12 cellular contexts compared by ENCODE assay signal in genomic region chr11:61869636-61870428, GRCh38. TPM values are rescaled to one million over a fixed set of nuclear protein-coding genes. Genes with fewer than 3 reads are reported as not detected.
DNase-seq lines count a peak whose midpoint lies in the region; ATAC-seq, FAIRE-seq and TF ChIP-seq lines count a peak whose summit lies in the region.
"Had no signal": no experiment of that assay in that cellular context is flagged by ENCODE, and none has a peak within 500 bp of the region (broad histone marks: within the 10 kb centered on the region; RNA-seq: fewer than 3 reads in every experiment).

No MANE protein-coding gene starts in this region.

- WGBS in K562 (ENCODE audit: insufficient coverage, low coverage, missing lambda C conversion rate) = 7% methylated on average over 21 of the region's 21 CpGs

- no TSS peak for BruUV-seq in K562 (replicated peaks; lab: Mats Ljungman, UMichigan)

- H3K27me3 ChIP-seq in K562 (ENCODE audit: control insufficient read depth in 2 of 2, insufficient read depth in 2 of 2, low read length in 2 of 2) (no peaks in the 10 kb centered on the region), neural cell (ENCODE audit: insufficient read depth, low read depth, low read length) (no peaks in the 10 kb centered on the region)

- POLR2A ChIA-PET in K562 (lab: Yijun Ruan, JAX) = interaction anchor here (0.5 to 2.5 kb wide), 16 partner anchors 10 to 254 kb away, joined by 3 to 21 read pairs (median 4); partner anchors contain the start of genes BEST1, FADS1, FEN1 and INCENP

- TF ChIP-seq RAD21 in K562 (CRISPR knock-in tag; conservative IDR thresholded peaks at IDR 0.05 in 1 of 2, IDR thresholded peaks at IDR 0.05 in 1 of 2) (peak in 1 of 2 experiments; percentile 34; a peak in 2 of 4 replicates), neural cell (conservative IDR thresholded peaks at IDR 0.05) (no peak)

- peak overlapping the region in 1 of 2 donors; percentile 16 for H3K27ac Mint-ChIP-seq in activated naive CD4-positive, alpha-beta T cell treated with anti-CD3 and anti-CD28 coated beads, Interleukin-2, amount 50 U/mL, for 72 hours
- H3K27ac Mint-ChIP-seq: activated CD8-positive, alpha-beta T cell treated with anti-CD3 and anti-CD28 coated beads, Interleukin-2, amount 10 ng/mL, durations not matched to agents 7 days and 5 days had no signal

- peaks cover 44 to 82% of the 10 kb centered on the region in 2 experiments for H3K4me1 ChIP-seq in K562 (replicated peaks in 1 of 2; ENCODE audit: control insufficient read depth in 2 of 2, insufficient read depth in 2 of 2, low read length in 2 of 2)

- H3K36me3 ChIP-seq in K562 (ENCODE audit: control insufficient read depth, insufficient read depth, low read length) = no peaks in the 10 kb centered on the region
- H3K36me3 ChIP-seq in neural cell (ENCODE audit: insufficient read depth, low read length) = peaks cover 8% of the 10 kb centered on the region

- peak; percentile 97 for TF ChIP-seq EP300 in K562 (IDR thresholded peaks at IDR 0.05; ENCODE audit: low read length)
- no peak for TF ChIP-seq EP300 in neural cell (conservative IDR thresholded peaks at IDR 0.05; ENCODE audit: poor library complexity, severe bottlenecking)

- H3F3A ChIP-seq in neural cell (ENCODE audit: insufficient read depth, low read length, poor library complexity, severe bottlenecking) = no peaks in the 10 kb centered on the region

- H3K9me3 Mint-ChIP-seq in activated naive CD4-positive, alpha-beta T cell treated with anti-CD3 and anti-CD28 coated beads, Interleukin-2, amount 50 U/mL, for 72 hours = no peaks in the 10 kb centered on the region
- H3K9me3 Mint-ChIP-seq: central memory CD8-positive, alpha-beta T cell had no signal

- H3K9ac ChIP-seq in K562 (ENCODE audit: insufficient read depth in 1 of 2, low read depth in 2 of 2, low read length in 2 of 2) = peak overlapping the region; percentile 65 to 89
- no peak overlapping the region for H3K9ac ChIP-seq in neural cell (ENCODE audit: low read length)

- H2AFZ ChIP-seq in K562 (ENCODE audit: low read depth, low read length) (peak overlapping the region; percentile 81), neural cell (ENCODE audit: low read depth, low read length) (no peak overlapping the region)

- peak overlapping the region; percentile 85 for H3K27ac ChIP-seq in K562 (ENCODE audit: extremely low read depth, low read depth, low read length)
- H3K27ac ChIP-seq in neural cell (ENCODE audit: low read length) = no peak overlapping the region

- peak; percentile 97 for FAIRE-seq in K562 (lab: Jason Lieb, UNC)
- FAIRE-seq: G401.6, RCC 7860 had no signal

- no peaks in the 10 kb centered on the region for H3K9me3 ChIP-seq in K562 (replicated peaks; ENCODE audit: control insufficient read depth, insufficient read depth, low read depth, low read length)
- no peaks in the 10 kb centered on the region for H3K9me3 ChIP-seq in neural cell (ENCODE audit: low read length)
- H3K9me3 ChIP-seq: stomach had no signal

- TF ChIP-seq CTCF in K562 (IDR thresholded peaks at IDR 0.05 in 2 of 3, conservative IDR thresholded peaks at IDR 0.05 in 1 of 3; ENCODE audit: insufficient read depth in 2 of 3, low read depth in 1 of 3, low read length in 3 of 3) = no peak; a peak in 1 of 6 replicates
- no peak for TF ChIP-seq CTCF in neural cell (IDR thresholded peaks at IDR 0.05; ENCODE audit: poor library complexity, severe bottlenecking)

- in situ Hi-C loops in K562 (cut with MboI) = no loop called here

- CTCF ChIA-PET in K562 (lab: Yijun Ruan, JAX; ENCODE audit: low intra/inter-chr PET ratio) = interaction anchor here (0.6 kb wide), 1 partner anchor 53 kb away, joined by 3 read pairs; the partner anchor contains the start of gene FADS1

- H3K9me2 ChIP-seq in neural cell (ENCODE audit: insufficient read depth, low read length) = no peaks in the 10 kb centered on the region

- H3K4me3 ChIP-seq in K562 (no peak overlapping the region), neural cell (ENCODE audit: low read length) (no peak overlapping the region)
- H3K4me3 ChIP-seq: stomach had no signal

- no peaks in the 10 kb centered on the region for H3K9me1 ChIP-seq in K562 (ENCODE audit: control insufficient read depth, insufficient read depth, low read length)

- intact Hi-C loops in K562 (cut with micrococcal nuclease) = loop anchor here (2.0 kb wide), 4 partner anchors 27 to 73 kb away; no protein-coding TSS in a partner anchor

- H3K36me3 Mint-ChIP-seq in activated naive CD4-positive, alpha-beta T cell treated with anti-CD3 and anti-CD28 coated beads, Interleukin-2, amount 50 U/mL, for 72 hours = no peaks in the 10 kb centered on the region

- TF ChIP-seq POLR2A in K562 (conservative IDR thresholded peaks at IDR 0.05) = peak; percentile 66; the same call in 1 of the 2 replicates

- DNase-seq in HuH-7.5 (ENCODE audit: low spot score) (peak; percentile 63), K562 (ENCODE audit: extremely low read depth in 1 of 4, low spot score in 3 of 4) (peak; percentile 82 to 94 (median 89)), DMS79 (lab: John Stamatoyannopoulos, UW) (no peak)
- no peak for DNase-seq in activated naive CD4-positive, alpha-beta T cell treated with anti-CD3 and anti-CD28 coated beads, Interleukin-2, amount 50 U/mL, for 72 hours (ENCODE audit: low spot score in 2 of 2)
- DNase-seq: activated CD8-positive, alpha-beta T cell treated with anti-CD3 and anti-CD28 coated beads, Interleukin-2, amount 10 ng/mL, durations not matched to agents 7 days and 5 days; activated naive CD4-positive, alpha-beta T cell; stomach had no signal

- peak overlapping the region; percentile 69 for H3K4me2 ChIP-seq in K562 (ENCODE audit: insufficient read depth, low read length)
- no peak overlapping the region for H3K4me2 ChIP-seq in neural cell (ENCODE audit: low read length)

- ATAC-seq in K562 = peak; percentile 79
- no peak for ATAC-seq in activated naive CD4-positive, alpha-beta T cell treated with anti-CD3 and anti-CD28 coated beads, Interleukin-2, amount 50 U/mL, for 72 hours
- ATAC-seq in GM21360 (IDR thresholded peaks at IDR 0.05; ENCODE audit: unreplicated experiment) = no peak
- ATAC-seq: activated CD8-positive, alpha-beta T cell treated with anti-CD3 and anti-CD28 coated beads, Interleukin-2, amount 10 ng/mL, durations not matched to agents 7 days and 5 days had no signal

- H3K79me2 ChIP-seq in K562 (ENCODE audit: control insufficient read depth, insufficient read depth, low read length) (0 out of 3 replicates have a peak, but pooled peaks cover 3% of the 10 kb centered on the region), neural cell (replicated peaks; ENCODE audit: insufficient read depth, low read length) (no peaks in the 10 kb centered on the region)

- H4K20me1 ChIP-seq in K562 (replicated peaks; ENCODE audit: control insufficient read depth, insufficient read depth, low read length) (no peaks in the 10 kb centered on the region), neural cell (ENCODE audit: insufficient read depth) (no peaks in the 10 kb centered on the region)

RNA-seq across cellular contexts. Expression of gene FADS3, which starts 21.5 kb away (rescaled TPM):
- total RNA-seq in K562 (2011; cell fraction: chromatin; rRNA removed; ENCODE audit: low replicate concordance) = 196 and 689 TPM in 2 replicates
- 626 and 786 TPM in 2 replicates for total RNA-seq in K562 (2011; cell fraction: nucleolus; rRNA removed)
- 287 and 362 TPM in 2 replicates for total RNA-seq in K562 (2011; cell fraction: nucleoplasm; rRNA removed)
- 92.7 and 125 TPM in 2 replicates for total RNA-seq in K562 (2014; rRNA removed)
- total RNA-seq in K562 (2014; rRNA removed; fragmentation: Illumina TruSeq; extraction: Trizol) = 18.6 and 32.4 TPM in 2 replicates
- 55.1 and 55.3 TPM in 2 replicates for total RNA-seq in K562 (2015; rRNA removed; fragmentation: Illumina TruSeq; extraction: Trizol)
- 105 and 106 TPM in 2 replicates for total RNA-seq in K562 (2021)
- polyA plus RNA-seq in K562 (2011; rRNA removed) = 148 and 226 TPM in 2 replicates
- polyA plus RNA-seq in K562 (2011; cell fraction: cytosol; rRNA removed) = 155 and 315 TPM in 2 replicates
- 2,057 and 2,412 TPM in 2 replicates for polyA plus RNA-seq in K562 (2011; cell fraction: nucleus; rRNA removed)
- polyA plus RNA-seq in K562 (2012) = 65.8 and 82.0 TPM in 2 replicates
- polyA plus RNA-seq in K562 (2014; fragmentation: Illumina TruSeq; extraction: Trizol) = 92.0 and 101 TPM in 2 replicates
- polyA plus RNA-seq in K562 (2014; fragmentation: Nextera tagmentation; extraction: Ambion mirVana) = 1 to 10 TPM in 1 of 2 experiments, under 1 TPM in 1; 0.97 to 3.3 TPM
- polyA plus RNA-seq in K562 (2014; rRNA removed) = 133 and 139 TPM in 2 replicates
- polyA minus RNA-seq in K562 (2011; rRNA and poly(A)+ RNA removed) = 33.8 and 64.4 TPM in 2 replicates
- polyA minus RNA-seq in K562 (2011; cell fraction: cytosol; rRNA and poly(A)+ RNA removed) = 109 and 120 TPM in 2 replicates
- polyA minus RNA-seq in K562 (2011; cell fraction: nucleus; rRNA and poly(A)+ RNA removed) = 200 TPM in 2 replicates
- 35.4 and 45.7 TPM in 2 replicates for polyA plus RNA-seq in neural cell
- polyA minus RNA-seq in neural cell = 8.9 and 15.1 TPM in 2 replicates
- total RNA-seq in activated naive CD4-positive, alpha-beta T cell treated with anti-CD3 and anti-CD28 coated beads, Interleukin-2, amount 50 U/mL, for 72 hours = 10 to 100 TPM in 1 of 2 donors, 1 to 10 TPM in 1; 8.8 to 11.4 TPM

RNA-seq across cellular contexts. Expression of gene FADS2, which starts 41.7 kb away (rescaled TPM):
- 49.3 and 107 TPM in 2 replicates for total RNA-seq in K562 (2011; cell fraction: chromatin; rRNA removed; ENCODE audit: low replicate concordance)
- total RNA-seq in K562 (2011; cell fraction: nucleolus; rRNA removed) = 68.6 and 70.4 TPM in 2 replicates
- 66.5 and 86.0 TPM in 2 replicates for total RNA-seq in K562 (2011; cell fraction: nucleoplasm; rRNA removed)
- total RNA-seq in K562 (2014; rRNA removed) (13.2 and 17.7 TPM in 2 replicates), K562 (2014; rRNA removed; fragmentation: Illumina TruSeq; extraction: Trizol) (14.5 and 16.2 TPM in 2 replicates), K562 (2015; rRNA removed; fragmentation: Illumina TruSeq; extraction: Trizol) (11.5 and 12.0 TPM in 2 replicates), K562 (2021) (28.6 and 30.4 TPM in 2 replicates)
- polyA plus RNA-seq in K562 (2011; rRNA removed) (42.8 and 57.1 TPM in 2 replicates), K562 (2014; fragmentation: Illumina TruSeq; extraction: Trizol) (33.9 and 39.7 TPM in 2 replicates), K562 (2014; fragmentation: Nextera tagmentation; extraction: Ambion mirVana) (1 to 10 TPM; 2.9 to 5.3 TPM), K562 (2014; rRNA removed) (23.9 and 27.2 TPM in 2 replicates), neural cell (145 and 152 TPM in 2 replicates)
- 45.6 and 51.9 TPM in 2 replicates for polyA plus RNA-seq in K562 (2011; cell fraction: cytosol; rRNA removed)
- polyA plus RNA-seq in K562 (2011; cell fraction: nucleus; rRNA removed) = 34.1 and 48.4 TPM in 2 replicates
- 27.8 and 43.6 TPM in 2 replicates for polyA plus RNA-seq in K562 (2012)
- polyA minus RNA-seq in K562 (2011; rRNA and poly(A)+ RNA removed) = 38.9 and 48.8 TPM in 2 replicates
- polyA minus RNA-seq in K562 (2011; cell fraction: cytosol; rRNA and poly(A)+ RNA removed) = 21.3 and 32.6 TPM in 2 replicates
- polyA minus RNA-seq in K562 (2011; cell fraction: nucleus; rRNA and poly(A)+ RNA removed) = 10.5 and 15.2 TPM in 2 replicates
- 211 and 242 TPM in 2 replicates for polyA minus RNA-seq in neural cell
- 10 to 100 TPM; 42.6 to 55.1 TPM for total RNA-seq in activated naive CD4-positive, alpha-beta T cell treated with anti-CD3 and anti-CD28 coated beads, Interleukin-2, amount 50 U/mL, for 72 hours

RNA-seq across cellular contexts. Expression of gene RAB3IL1, which starts 47.5 kb away (rescaled TPM):
- total RNA-seq in K562 (2011; cell fraction: chromatin; rRNA removed; ENCODE audit: low replicate concordance) = 21.2 and 46.4 TPM in 2 replicates
- total RNA-seq in K562 (2011; cell fraction: nucleolus; rRNA removed) = 27.3 and 33.0 TPM in 2 replicates
- 19.3 and 24.0 TPM in 2 replicates for total RNA-seq in K562 (2011; cell fraction: nucleoplasm; rRNA removed)
- 17.6 and 19.8 TPM in 2 replicates for total RNA-seq in K562 (2014; rRNA removed)
- 2.0 and 3.7 TPM in 2 replicates for total RNA-seq in K562 (2014; rRNA removed; fragmentation: Illumina TruSeq; extraction: Trizol)
- 8.9 and 10.3 TPM in 2 replicates for total RNA-seq in K562 (2015; rRNA removed; fragmentation: Illumina TruSeq; extraction: Trizol)
- 42.6 and 46.2 TPM in 2 replicates for total RNA-seq in K562 (2021)
- polyA plus RNA-seq in K562 (2011; rRNA removed) = 15.5 and 17.7 TPM in 2 replicates
- polyA plus RNA-seq in K562 (2011; cell fraction: cytosol; rRNA removed) = 18.3 and 41.7 TPM in 2 replicates
- polyA plus RNA-seq in K562 (2011; cell fraction: nucleus; rRNA removed) = 25.8 and 42.6 TPM in 2 replicates
- 15.9 and 29.1 TPM in 2 replicates for polyA plus RNA-seq in K562 (2012)
- 25.1 and 31.8 TPM in 2 replicates for polyA plus RNA-seq in K562 (2014; fragmentation: Illumina TruSeq; extraction: Trizol)
- under 1 TPM; 0.15 to 0.25 TPM for polyA plus RNA-seq in K562 (2014; fragmentation: Nextera tagmentation; extraction: Ambion mirVana)
- 28.2 and 29.7 TPM in 2 replicates for polyA plus RNA-seq in K562 (2014; rRNA removed)
- 6.1 and 11.2 TPM in 2 replicates for polyA minus RNA-seq in K562 (2011; rRNA and poly(A)+ RNA removed)
- 22.8 and 26.0 TPM in 2 replicates for polyA minus RNA-seq in K562 (2011; cell fraction: cytosol; rRNA and poly(A)+ RNA removed)
- polyA minus RNA-seq in K562 (2011; cell fraction: nucleus; rRNA and poly(A)+ RNA removed) = 13.3 and 13.9 TPM in 2 replicates
- polyA plus RNA-seq in neural cell = 1.6 and 4.0 TPM in 2 replicates
- 1.9 TPM in 2 replicates for polyA minus RNA-seq in neural cell
- total RNA-seq in activated naive CD4-positive, alpha-beta T cell treated with anti-CD3 and anti-CD28 coated beads, Interleukin-2, amount 50 U/mL, for 72 hours = under 1 TPM in 1 of 2 donors, not detected in 1; 0.33 TPM
- total RNA-seq: activated CD8-positive, alpha-beta T cell treated with anti-CD3 and anti-CD28 coated beads, Interleukin-2, amount 10 ng/mL, durations not matched to agents 7 days and 5 days had no signal

RNA-seq across cellular contexts. Expression of gene FADS1, which starts 53.0 kb away (rescaled TPM):
- 611 and 866 TPM in 2 replicates for total RNA-seq in K562 (2011; cell fraction: chromatin; rRNA removed; ENCODE audit: low replicate concordance)
- total RNA-seq in K562 (2011; cell fraction: nucleolus; rRNA removed) = 866 and 894 TPM in 2 replicates
- 825 and 959 TPM in 2 replicates for total RNA-seq in K562 (2011; cell fraction: nucleoplasm; rRNA removed)
- total RNA-seq in K562 (2014; rRNA removed) = 250 and 292 TPM in 2 replicates
- total RNA-seq in K562 (2014; rRNA removed; fragmentation: Illumina TruSeq; extraction: Trizol) = 367 and 390 TPM in 2 replicates
- total RNA-seq in K562 (2015; rRNA removed; fragmentation: Illumina TruSeq; extraction: Trizol) = 353 and 364 TPM in 2 replicates
- 378 and 411 TPM in 2 replicates for total RNA-seq in K562 (2021)
- 747 and 864 TPM in 2 replicates for polyA plus RNA-seq in K562 (2011; rRNA removed)
- polyA plus RNA-seq in K562 (2011; cell fraction: cytosol; rRNA removed) = 1,005 and 1,028 TPM in 2 replicates
- 277 and 375 TPM in 2 replicates for polyA plus RNA-seq in K562 (2011; cell fraction: nucleus; rRNA removed)
- polyA plus RNA-seq in K562 (2012) = 228 and 290 TPM in 2 replicates
- polyA plus RNA-seq in K562 (2014; fragmentation: Illumina TruSeq; extraction: Trizol) = 394 and 457 TPM in 2 replicates
- 100 to 1,000 TPM; 110 to 174 TPM for polyA plus RNA-seq in K562 (2014; fragmentation: Nextera tagmentation; extraction: Ambion mirVana)
- polyA plus RNA-seq in K562 (2014; rRNA removed) = 295 and 314 TPM in 2 replicates
- polyA minus RNA-seq in K562 (2011; rRNA and poly(A)+ RNA removed) = 571 and 760 TPM in 2 replicates
- 555 and 599 TPM in 2 replicates for polyA minus RNA-seq in K562 (2011; cell fraction: cytosol; rRNA and poly(A)+ RNA removed)
- 280 and 292 TPM in 2 replicates for polyA minus RNA-seq in K562 (2011; cell fraction: nucleus; rRNA and poly(A)+ RNA removed)
- polyA plus RNA-seq in neural cell = 102 and 119 TPM in 2 replicates
- 150 and 199 TPM in 2 replicates for polyA minus RNA-seq in neural cell
- total RNA-seq in activated naive CD4-positive, alpha-beta T cell treated with anti-CD3 and anti-CD28 coated beads, Interleukin-2, amount 50 U/mL, for 72 hours = 10 to 100 TPM; 16.1 to 28.9 TPM

Comparison
In these comparisons a context has a peak if more than half of its experiments do, and no peak if none do; other contexts are left out.
1. DNase-seq: peak in HuH-7.5 (single experiment) and K562 (4 of 4); none in activated naive CD4-positive, alpha-beta T cell treated with anti-CD3 and anti-CD28 coated beads, Interleukin-2, amount 50 U/mL, for 72 hours (0 of 2) and DMS79 (single experiment).